28 cellular contexts compared by ENCODE assay signal in the genomic region with DNA sequence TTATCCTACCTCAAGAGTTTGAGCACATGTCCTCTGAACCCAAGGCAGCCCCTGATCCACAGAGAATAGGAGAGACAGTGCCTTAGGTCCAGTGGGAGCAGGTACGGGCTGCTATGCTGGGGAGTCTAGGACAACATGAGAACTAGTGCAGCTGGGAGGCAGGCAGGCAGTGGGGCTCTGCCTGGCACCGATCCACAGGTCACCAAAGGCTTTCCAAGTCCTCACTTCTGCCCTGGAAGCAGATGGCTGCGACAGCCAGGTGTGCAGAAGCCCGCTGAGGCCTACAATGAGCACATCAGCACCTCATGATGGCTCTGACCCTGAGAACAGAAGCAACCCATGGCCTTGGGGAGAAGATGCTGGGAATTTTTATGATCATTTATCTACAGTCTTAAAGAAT. TPM values are rescaled to one million over a fixed set of nuclear protein-coding genes. Genes with fewer than 3 reads are reported as not detected.
DNase-seq lines count a peak whose midpoint lies in the region; ATAC-seq, FAIRE-seq and TF ChIP-seq lines count a peak whose summit lies in the region.
"Had no signal": no experiment of that assay in that cellular context is flagged by ENCODE, and none has a peak within 500 bp of the region (broad histone marks: within the 10 kb centered on the region; RNA-seq: fewer than 3 reads in every experiment).

No MANE protein-coding gene starts in this region.

- TF ChIP-seq POLR2A in HepG2 (IDR thresholded peaks at IDR 0.05; ENCODE audit: insufficient read depth in 1 of 2, low read depth in 2 of 2, low read length in 2 of 2) (no peak), right lobe of liver (IDR thresholded peaks at IDR 0.05) (no peak)

- DNase-seq in HepG2 (ENCODE audit: low spot score) (no peak), right lobe of liver (no peak), RWPE1 (ENCODE audit: low spot score) (no peak), osteoblast (ENCODE audit: insufficient read length, low spot score, missing footprints) (peak; percentile 51), NOMO-1 (lab: John Stamatoyannopoulos, UW; ENCODE audit: unreplicated experiment in 2 of 2) (no peak)
- DNase-seq in CD8-positive, alpha-beta T cell: no peak
- DNase-seq: Caco-2; CD4-positive, alpha-beta T cell; GOT3; Kasumi-1; NCI-H1092 treated with DMSO at 0.1 percent for 48 hours; NCI-H1436 treated with DMSO at 0.1 percent for 48 hours; NCI-H187 treated with DMSO at 0.1 percent for 48 hours; NCI-H446; NCI-H524 treated with DMSO at 0.1 percent for 48 hours; NCI-H82; OCI-M1; SK-N-SH; SW 1271 had no signal

- TF ChIP-seq CTCF in HepG2 (CRISPR knock-in tag; IDR thresholded peaks at IDR 0.05): no peak
- no peak for TF ChIP-seq CTCF in right lobe of liver (IDR thresholded peaks at IDR 0.05)
- no peak for TF ChIP-seq CTCF in RWPE1 (conservative IDR thresholded peaks at IDR 0.05; ENCODE audit: low read depth)
- no peak for TF ChIP-seq CTCF in osteoblast (IDR thresholded peaks at IDR 0.05; ENCODE audit: extremely low read depth, low read depth, low read length)
- no peak for TF ChIP-seq CTCF in CD8-positive, alpha-beta T cell (IDR thresholded peaks at IDR 0.05)

- H3K27me3 Mint-ChIP-seq in CD8-positive, alpha-beta T cell (ENCODE audit: low read depth): no peaks in the 10 kb centered on the region
- H3K27me3 Mint-ChIP-seq: CD4-positive, alpha-beta T cell had no signal

- no peak overlapping the region for H3K27ac Mint-ChIP-seq in CD8-positive, alpha-beta T cell
- H3K27ac Mint-ChIP-seq: CD4-positive, alpha-beta T cell had no signal

- ATAC-seq in HepG2: no peak
- no peak for ATAC-seq in right lobe of liver
- ATAC-seq in HG02840 (IDR thresholded peaks at IDR 0.05; ENCODE audit: low FRiP score, unreplicated experiment): no peak
- no peak for ATAC-seq in CD8-positive, alpha-beta T cell

- POLR2A ChIA-PET in HepG2 (lab: Yijun Ruan, JAX) (interaction anchor here (0.6 kb wide), 1 partner anchor 212 kb away, joined by 3 read pairs; no protein-coding TSS in a partner anchor), RWPE1 (lab: Yijun Ruan, JAX; ENCODE audit: low non-redundant PET) (no interaction called here)
- POLR2A ChIA-PET in CD8-positive, alpha-beta T cell (lab: Charles Lee): no interaction called here

- intact Hi-C loops in HepG2 (cut with micrococcal nuclease; ENCODE audit: unreplicated experiment) (loop anchor here (5.0 to 10.0 kb wide), 2 partner anchors 63 to 155 kb away; partner anchors contain the start of gene AKAP8L), right lobe of liver (cut with DNase I) (loop anchor here (5.0 to 10.0 kb wide), 3 partner anchors 63 to 295 kb away; partner anchors contain the start of gene AKAP8 (in 1 of the 2))
- intact Hi-C loops in CD8-positive, alpha-beta T cell (cut with DNase I, micrococcal nuclease): loop anchor here in 1 of 2 experiments (5.0 kb wide), 2 partner anchors 85 to 170 kb away; no protein-coding TSS in a partner anchor

- peaks cover 90% of the 10 kb centered on the region for H3K36me3 Mint-ChIP-seq in CD8-positive, alpha-beta T cell

- H3K4me1 Mint-ChIP-seq in CD8-positive, alpha-beta T cell (ENCODE audit: low read depth): no peaks in the 10 kb centered on the region

- TF ChIP-seq EP300 in HepG2 (IDR thresholded peaks at IDR 0.05; ENCODE audit: low read depth in 2 of 2, low read length in 2 of 2) (no peak), HepG2 (CRISPR knock-in tag; IDR thresholded peaks at IDR 0.05; ENCODE audit: borderline replicate concordance) (no peak)

- WGBS in HepG2 (ENCODE audit: low lambda C conversion rate): 100% methylated on average over 1 of the region's 4 CpGs
- WGBS in right lobe of liver (ENCODE audit: insufficient coverage, low coverage, low lambda C conversion rate, missing lambda C conversion rate): no CpG with 5 or more reads among the region's 4 CpGs

- no peak for FAIRE-seq in HepG2 (lab: Jason Lieb, UNC)
- FAIRE-seq: A204.1, G401.6, RCC 7860 had no signal

- H3K4me1 ChIP-seq in HepG2 (ENCODE audit: insufficient read depth, low read length): no peaks in the 10 kb centered on the region; the same call in 1 of the 2 replicates
- H3K4me1 ChIP-seq in right lobe of liver: peaks cover 0 to 16% (median 8%) of the 10 kb centered on the region in 4 donors
- H3K4me1 ChIP-seq in osteoblast (ENCODE audit: insufficient read depth, low read length): peaks cover 13% of the 10 kb centered on the region
- no peaks in the 10 kb centered on the region for H3K4me1 ChIP-seq in CD8-positive, alpha-beta T cell (ENCODE audit: insufficient read depth, low read length)
- H3K4me1 ChIP-seq: Caco-2, HAP-1 had no signal

- H4K20me1 ChIP-seq in HepG2 (ENCODE audit: insufficient read depth, low read length) (peaks cover 43% of the 10 kb centered on the region; the same call in 1 of the 2 replicates), osteoblast (ENCODE audit: insufficient read depth, low read length) (peaks cover 84% of the 10 kb centered on the region)

- H3K27me3 ChIP-seq in HepG2 (ENCODE audit: control insufficient read depth in 1 of 2, insufficient read depth in 2 of 2, low read length in 2 of 2): no peaks in the 10 kb centered on the region; a peak in 1 of 5 replicates
- no peaks in the 10 kb centered on the region for H3K27me3 ChIP-seq in right lobe of liver
- H3K27me3 ChIP-seq in osteoblast (ENCODE audit: insufficient read depth, low read length): no peaks in the 10 kb centered on the region
- no peaks in the 10 kb centered on the region for H3K27me3 ChIP-seq in CD8-positive, alpha-beta T cell (ENCODE audit: insufficient read depth, low read length)
- H3K27me3 ChIP-seq: BLaER1 treated with 17β-estradiol and CSF1 and Interleukin-3, amounts not matched to agents 10 nM and 100 nM had no signal

- in situ Hi-C loops in HepG2 (cut with HindIII; ENCODE audit: extremely low pct_ligation_motif_present, low pct_unique_long_range_greater_than_20kb): no loop called here

- H3K36me3 ChIP-seq in HepG2 (replicated peaks in 1 of 2; ENCODE audit: control insufficient read depth in 1 of 2, insufficient read depth in 2 of 2, low read length in 2 of 2) (peaks cover 60 to 95% of the 10 kb centered on the region in 2 experiments), right lobe of liver (peaks cover 6 to 85% (median 48%) of the 10 kb centered on the region in 4 donors), osteoblast (ENCODE audit: insufficient read depth, low read length) (peaks cover 86% of the 10 kb centered on the region)
- H3K36me3 ChIP-seq in CD8-positive, alpha-beta T cell (ENCODE audit: insufficient read depth, low read length): peaks cover 72% of the 10 kb centered on the region

- no peak overlapping the region for H3K4me3 ChIP-seq in HepG2 (replicated peaks in 1 of 3; ENCODE audit: insufficient read depth in 1 of 3, low read depth in 2 of 3, low read length in 3 of 3)
- no peak overlapping the region for H3K4me3 ChIP-seq in right lobe of liver
- H3K4me3 ChIP-seq in osteoblast (ENCODE audit: insufficient read depth, low read length): no peak overlapping the region
- no peak overlapping the region for H3K4me3 ChIP-seq in CD8-positive, alpha-beta T cell (ENCODE audit: low read depth, low read length)
- H3K4me3 ChIP-seq: BLaER1 treated with 17β-estradiol and CSF1 and Interleukin-3, amounts not matched to agents 10 nM and 100 nM; HAP-1 had no signal

- BruUV-seq in HepG2 (replicated peaks; lab: Mats Ljungman, UMichigan): no TSS peak

- no peaks in the 10 kb centered on the region for H3K9me3 Mint-ChIP-seq in CD8-positive, alpha-beta T cell
- H3K9me3 Mint-ChIP-seq: CD4-positive, alpha-beta T cell had no signal

- no peak overlapping the region for H3K27ac ChIP-seq in HepG2 (ENCODE audit: extremely low read length, insufficient read depth, low read length)
- no peak overlapping the region for H3K27ac ChIP-seq in right lobe of liver
- H3K27ac ChIP-seq in RWPE1: peak overlapping the region; percentile 90
- no peak overlapping the region for H3K27ac ChIP-seq in osteoblast (ENCODE audit: low read depth, low read length)
- H3K27ac ChIP-seq in CD8-positive, alpha-beta T cell (ENCODE audit: low read depth, low read length): no peak overlapping the region
- H3K27ac ChIP-seq: BLaER1 treated with 17β-estradiol and CSF1 and Interleukin-3, amounts not matched to agents 10 nM and 100 nM; HL-60 had no signal

- H3K9me3 ChIP-seq in HepG2 (ENCODE audit: low read length) (no peaks in the 10 kb centered on the region), right lobe of liver (no peaks in the 10 kb centered on the region), osteoblast (ENCODE audit: low read depth, low read length) (no peaks in the 10 kb centered on the region)
- H3K9me3 ChIP-seq in CD8-positive, alpha-beta T cell (ENCODE audit: low read length): no peaks in the 10 kb centered on the region
- H3K9me3 ChIP-seq: BLaER1 treated with 17β-estradiol and CSF1 and Interleukin-3, amounts not matched to agents 10 nM and 100 nM; Caco-2; HAP-1; SK-N-SH had no signal

- H3K9ac ChIP-seq in HepG2 (ENCODE audit: insufficient read depth, low read depth, low read length): no peak overlapping the region
- H3K9ac ChIP-seq: SK-N-SH had no signal

- no peak overlapping the region for H2AFZ ChIP-seq in HepG2 (ENCODE audit: low read length)
- no peak overlapping the region for H2AFZ ChIP-seq in osteoblast (ENCODE audit: low read length)

- H3K79me2 ChIP-seq in HepG2 (ENCODE audit: insufficient read depth, low read length): peaks cover 13% of the 10 kb centered on the region
- H3K79me2 ChIP-seq in osteoblast (ENCODE audit: insufficient read depth, low read length): peaks cover 90% of the 10 kb centered on the region

- TF ChIP-seq RAD21 in HepG2 (CRISPR knock-in tag; IDR thresholded peaks at IDR 0.05): no peak

- CTCF ChIA-PET in HepG2 (lab: Yijun Ruan, JAX; ENCODE audit: low intra/inter-chr PET ratio, low total read pairs): no interaction called here
- CTCF ChIA-PET in RWPE1 (lab: Yijun Ruan, JAX): interaction anchor here (0.6 kb wide), 1 partner anchor 515 kb away, joined by 3 read pairs; no protein-coding TSS in a partner anchor
- CTCF ChIA-PET in CD8-positive, alpha-beta T cell (lab: Charles Lee): interaction anchor here (1.3 to 2.3 kb wide), 2 partner anchors 11 to 295 kb away, joined by 3 to 8 read pairs; no protein-coding TSS in a partner anchor

- H3K4me2 ChIP-seq in HepG2 (ENCODE audit: low read depth, low read length): no peak overlapping the region
- H3K4me2 ChIP-seq in osteoblast (ENCODE audit: insufficient read depth, low read length): no peak overlapping the region
- H3K4me2 ChIP-seq: SK-N-SH had no signal

- H3K4me3 Mint-ChIP-seq in CD8-positive, alpha-beta T cell: no peak overlapping the region
- H3K4me3 Mint-ChIP-seq: CD4-positive, alpha-beta T cell had no signal

RNA-seq across cellular contexts. Expression of gene EPHX3, which starts 29.8 kb away (rescaled TPM):
- 0.07 TPM in 1 of 2 replicates, not detected in the other for total RNA-seq in HepG2 (2016; rRNA removed; fragmentation: Illumina TruSeq; extraction: Trizol)
- total RNA-seq in HepG2 (2016; cell fraction: cytosol; rRNA removed; fragmentation: Illumina TruSeq; extraction: Trizol; ENCODE audit: low read depth): not detected in 2 replicates
- 0.06 TPM in 1 of 2 replicates, not detected in the other for total RNA-seq in HepG2 (2016; cell fraction: insoluble cytoplasmic fraction; rRNA removed; fragmentation: Illumina TruSeq; extraction: Trizol)
- total RNA-seq in HepG2 (2016; cell fraction: membrane; rRNA removed; fragmentation: Illumina TruSeq; extraction: Trizol): not detected in 2 replicates
- not detected in 2 replicates for total RNA-seq in HepG2 (2016; cell fraction: nucleus; rRNA removed; fragmentation: Illumina TruSeq; extraction: Trizol)
- polyA plus RNA-seq in HepG2 (2011; rRNA removed): 0.15 and 0.17 TPM in 2 replicates
- 0.04 and 0.05 TPM in 2 replicates for polyA plus RNA-seq in HepG2 (2011; cell fraction: cytosol; rRNA removed)
- polyA plus RNA-seq in HepG2 (2011; cell fraction: nucleus; rRNA removed): 0.78 and 0.82 TPM in 2 replicates
- polyA plus RNA-seq in HepG2 (2012): 0.07 TPM in 1 of 2 replicates, not detected in the other
- polyA plus RNA-seq in HepG2 (2016; cell fraction: cytosol; fragmentation: Illumina TruSeq; extraction: Trizol; ENCODE audit: low read depth): not detected in 2 replicates
- polyA plus RNA-seq in HepG2 (2016; cell fraction: insoluble cytoplasmic fraction; fragmentation: Illumina TruSeq; extraction: Trizol; ENCODE audit: low read depth): not detected in 2 replicates
- polyA plus RNA-seq in HepG2 (2016; cell fraction: membrane; fragmentation: Illumina TruSeq; extraction: Trizol; ENCODE audit: low read depth): 0.10 TPM in 1 of 2 replicates, not detected in the other
- polyA plus RNA-seq in HepG2 (2016; cell fraction: nucleus; fragmentation: Illumina TruSeq; extraction: Trizol; ENCODE audit: insufficient read depth, low read depth): not detected in 2 replicates
- 0.76 and 0.96 TPM in 2 replicates for polyA minus RNA-seq in HepG2 (2011; rRNA and poly(A)+ RNA removed; ENCODE audit: low replicate concordance)
- not detected in 2 replicates for polyA minus RNA-seq in HepG2 (2011; cell fraction: cytosol; rRNA and poly(A)+ RNA removed)
- polyA minus RNA-seq in HepG2 (2011; cell fraction: nucleus; rRNA and poly(A)+ RNA removed): 0.99 and 1.2 TPM in 2 replicates
- under 1 TPM in 3 of 6 experiments, not detected in 3; 0.20 to 0.25 (median 0.22) TPM for total RNA-seq in right lobe of liver
- 0.29 TPM in 1 of 2 replicates, not detected in the other for total RNA-seq in osteoblast
- under 1 TPM; 0.19 to 0.62 TPM for total RNA-seq in CD8-positive, alpha-beta T cell
- total RNA-seq: CD4-positive, alpha-beta T cell; M059J had no signal
- polyA plus RNA-seq: AG04450 had no signal
